In genomic region chr3:107236661-107237375, GRCh38 we compare ENCODE assay signal across 14 cellular contexts.
A peak's percentile ranks its signal among the peaks of the same experiment; 100 is the strongest.
DNase-seq lines count a peak whose midpoint lies in the region; ATAC-seq, FAIRE-seq and TF ChIP-seq lines count a peak whose summit lies in the region.
"Had no signal": no experiment of that assay in that cellular context is flagged by ENCODE, and none has a peak within 500 bp of the region (broad histone marks: within the 10 kb centered on the region; RNA-seq: fewer than 3 reads in every experiment).

No MANE protein-coding gene starts in this region.

- H3K9me3 ChIP-seq in SK-N-SH (no peaks in the 10 kb centered on the region), astrocyte (ENCODE audit: insufficient read depth, low read depth, low read length) (no peaks in the 10 kb centered on the region), tibial nerve (no peaks in the 10 kb centered on the region), T-helper 17 cell (ENCODE audit: control insufficient read depth, low read length, poor library complexity, severe bottlenecking) (no peaks in the 10 kb centered on the region)

- H3K27me3 ChIP-seq in SK-N-SH (ENCODE audit: insufficient read depth) (no peaks in the 10 kb centered on the region), astrocyte (ENCODE audit: insufficient read depth, low read length) (no peaks in the 10 kb centered on the region), layer of hippocampus (ENCODE audit: control insufficient read depth, insufficient read depth, low read length) (no peaks in the 10 kb centered on the region), tibial nerve (no peaks in the 10 kb centered on the region)

- H4K20me1 ChIP-seq in SK-N-SH (ENCODE audit: insufficient read depth): no peaks in the 10 kb centered on the region
- H4K20me1 ChIP-seq in astrocyte (ENCODE audit: insufficient read depth, low read length): no peaks in the 10 kb centered on the region

- no peaks in the 10 kb centered on the region for H3K9me2 ChIP-seq in SK-N-SH

- peaks cover 6% of the 10 kb centered on the region for H3K4me1 Mint-ChIP-seq in astrocyte (ENCODE audit: low read depth, unreplicated experiment)
- peaks cover 16% of the 10 kb centered on the region for H3K4me1 Mint-ChIP-seq in T-helper 17 cell

- no peak overlapping the region for H3K27ac Mint-ChIP-seq in astrocyte (ENCODE audit: unreplicated experiment)
- no peak overlapping the region for H3K27ac Mint-ChIP-seq in T-helper 17 cell
- H3K27ac Mint-ChIP-seq: activated B cell treated with CpG ODN at 0.5 μM for 24 hours; activated naive CD4-positive, alpha-beta T cell treated with anti-CD3 and anti-CD28 coated beads, Interleukin-2, amount 50 U/mL, for 72 hours; dendritic cell treated with granulocyte-macrophage colony-stimulating factor and Interleukin-4, amounts not matched to agents 40 ng/mL and 50 ng/mL, for 4 days; stimulated activated naive CD8-positive, alpha-beta T cell treated with anti-CD3 and anti-CD28 coated beads, Interleukin-15, amount 100 ng/mL, for 72 hours had no signal

- H3K36me3 ChIP-seq in SK-N-SH (replicated peaks in 1 of 2; ENCODE audit: control insufficient read depth in 1 of 2, insufficient read depth in 2 of 2, low read length in 1 of 2) (no peaks in the 10 kb centered on the region), astrocyte (ENCODE audit: insufficient read depth, low read length) (no peaks in the 10 kb centered on the region), tibial nerve (no peaks in the 10 kb centered on the region)

- no peaks in the 10 kb centered on the region for H3K9me3 Mint-ChIP-seq in astrocyte (ENCODE audit: unreplicated experiment)
- H3K9me3 Mint-ChIP-seq: activated B cell treated with CpG ODN at 0.5 μM for 24 hours; activated naive CD4-positive, alpha-beta T cell treated with anti-CD3 and anti-CD28 coated beads, Interleukin-2, amount 50 U/mL, for 72 hours; CD8-positive, alpha-beta memory T cell; dendritic cell treated with granulocyte-macrophage colony-stimulating factor and Interleukin-4, amounts not matched to agents 40 ng/mL and 50 ng/mL, for 4 days; stimulated activated naive CD8-positive, alpha-beta T cell treated with anti-CD3 and anti-CD28 coated beads, Interleukin-15, amount 100 ng/mL, for 72 hours had no signal

- no peak overlapping the region for H3K4me3 ChIP-seq in SK-N-SH (ENCODE audit: low read depth in 2 of 2, low read length in 1 of 2)
- H3K4me3 ChIP-seq in astrocyte (ENCODE audit: insufficient read depth, low read depth, low read length): no peak overlapping the region
- no peak overlapping the region for H3K4me3 ChIP-seq in tibial nerve

- DNase-seq in SK-N-SH: peak; percentile 32
- no peak for DNase-seq in astrocyte (ENCODE audit: low read depth)
- no peak for DNase-seq in tibial nerve (ENCODE audit: low spot score in 2 of 2)
- no peak for DNase-seq in T-helper 17 cell
- DNase-seq in NCI-H1417 (lab: John Stamatoyannopoulos, UW): no peak
- DNase-seq: activated B cell treated with CpG ODN at 0.5 μM for 24 hours; activated CD8-positive, alpha-beta memory T cell treated with anti-CD3 and anti-CD28 coated beads, Interleukin-2, amount 50 U/mL, for 4 hours; CD8-positive, alpha-beta memory T cell; stimulated activated naive CD8-positive, alpha-beta T cell treated with anti-CD3 and anti-CD28 coated beads, Interleukin-15, amount 100 ng/mL, for 72 hours had no signal

- peak overlapping the region; percentile 82 for H2AFZ ChIP-seq in SK-N-SH (ENCODE audit: low read depth)
- H2AFZ ChIP-seq in astrocyte (ENCODE audit: low read depth, low read length): peak overlapping the region; percentile 9

- no peak for TF ChIP-seq POLR2A in tibial nerve (IDR thresholded peaks at IDR 0.05)

- CTCF ChIA-PET in SK-N-SH (lab: Yijun Ruan, JAX): interaction anchor here (0.7 to 5.5 kb wide), 33 partner anchors 8 to 1316 kb away, joined by 3 to 53 read pairs (median 5); no protein-coding TSS in a partner anchor

- TF ChIP-seq CTCF in SK-N-SH (IDR thresholded peaks at IDR 0.05) (no peak), astrocyte (IDR thresholded peaks at IDR 0.05; ENCODE audit: insufficient read depth, low read depth, low read length) (no peak), tibial nerve (IDR thresholded peaks at IDR 0.05) (no peak)

- TF ChIP-seq EP300 in SK-N-SH (IDR thresholded peaks at IDR 0.05; ENCODE audit: borderline replicate concordance in 1 of 2, low read depth in 1 of 2, low read length in 1 of 2) (no peak), tibial nerve (IDR thresholded peaks at IDR 0.05) (no peak)

- POLR2A ChIA-PET in SK-N-SH (lab: Yijun Ruan, JAX): interaction anchor here (0.6 to 1.3 kb wide), 2 partner anchors 184 to 327 kb away, joined by 3 to 4 read pairs; no protein-coding TSS in a partner anchor

- H3K9ac ChIP-seq in SK-N-SH: no peak overlapping the region
- no peak overlapping the region for H3K9ac ChIP-seq in astrocyte (ENCODE audit: low read length)

- H3K4me2 ChIP-seq in SK-N-SH: peak overlapping the region; percentile 61; the same call in 1 of the 2 replicates
- no peak overlapping the region for H3K4me2 ChIP-seq in astrocyte (ENCODE audit: low read length)

- peaks cover 0 to 10% of the 10 kb centered on the region in 2 experiments; a peak in 2 of 4 replicates for H3K4me1 ChIP-seq in SK-N-SH (ENCODE audit: control insufficient read depth in 1 of 2, insufficient read depth in 2 of 2, low read depth in 1 of 2, low read length in 1 of 2)
- H3K4me1 ChIP-seq in astrocyte (ENCODE audit: insufficient read depth, low read length): no peaks in the 10 kb centered on the region
- H3K4me1 ChIP-seq in tibial nerve: peaks cover 0 to 49% (median 6%) of the 10 kb centered on the region in 4 donors

- no peak overlapping the region for H3K4me3 Mint-ChIP-seq in astrocyte (ENCODE audit: unreplicated experiment)
- H3K4me3 Mint-ChIP-seq in T-helper 17 cell: no peak overlapping the region
- H3K4me3 Mint-ChIP-seq: dendritic cell treated with granulocyte-macrophage colony-stimulating factor and Interleukin-4, amounts not matched to agents 40 ng/mL and 50 ng/mL, for 4 days had no signal

- H3K79me2 ChIP-seq in SK-N-SH (ENCODE audit: insufficient read depth): peaks cover 13% of the 10 kb centered on the region
- H3K79me2 ChIP-seq in astrocyte (ENCODE audit: insufficient read depth, low read length): peaks cover 14% of the 10 kb centered on the region

- no peaks in the 10 kb centered on the region for H3K36me3 Mint-ChIP-seq in astrocyte (ENCODE audit: low read depth, unreplicated experiment)
- no peaks in the 10 kb centered on the region for H3K36me3 Mint-ChIP-seq in T-helper 17 cell (ENCODE audit: low read depth)

- H3F3A ChIP-seq in SK-N-SH (replicated peaks; ENCODE audit: insufficient read depth): peaks cover 9% of the 10 kb centered on the region

- FAIRE-seq in astrocyte (lab: Jason Lieb, UNC): no peak

- no peak for TF ChIP-seq RAD21 in SK-N-SH (IDR thresholded peaks at IDR 0.05; ENCODE audit: low read length)

- no peaks in the 10 kb centered on the region for H3K27me3 Mint-ChIP-seq in astrocyte (ENCODE audit: low read depth, unreplicated experiment)
- peaks cover 43% of the 10 kb centered on the region for H3K27me3 Mint-ChIP-seq in T-helper 17 cell

- ATAC-seq in SK-N-SH treated with all-trans-retinoic acid at 6 μM for 48 hours (no peak), T-helper 17 cell (no peak), HG02678 (IDR thresholded peaks at IDR 0.05; ENCODE audit: unreplicated experiment) (no peak)

- peak overlapping the region in 1 of 2 experiments; percentile 62; a peak in 2 of 4 replicates for H3K27ac ChIP-seq in SK-N-SH (ENCODE audit: low read depth in 2 of 2, low read length in 1 of 2)
- no peak overlapping the region for H3K27ac ChIP-seq in astrocyte (ENCODE audit: low read depth, low read length)
- peak overlapping the region; percentile 83 for H3K27ac ChIP-seq in layer of hippocampus (ENCODE audit: low read depth, low read length)
- H3K27ac ChIP-seq in tibial nerve: peak overlapping the region; percentile 66 to 87 (median 79)

- WGBS in SK-N-SH (ENCODE audit: low lambda C conversion rate): 86% methylated on average over 4 of the region's 4 CpGs
- WGBS in tibial nerve, 2 donors: 85 to 89% methylated on average over 4 of the region's 4 CpGs

TF ChIP-seq in SK-N-SH, 30 proteins besides CTCF, POLR2A, EP300 and RAD21:
- TF ChIP-seq MEF2A (IDR thresholded peaks at IDR 0.05; ENCODE audit: borderline replicate concordance, low read depth) (no peak), GATA2 (CRISPR knock-in tag; IDR thresholded peaks at IDR 0.05) (0 out of 2 replicates have a peak, but pooled peaks have one; percentile 7), NRF1 (IDR thresholded peaks at IDR 0.05; ENCODE audit: low read depth, low read length) (no peak), JUND (IDR thresholded peaks at IDR 0.05) (no peak), TAF1 (IDR thresholded peaks at IDR 0.05; ENCODE audit: borderline replicate concordance, low read depth, low read length) (no peak)
TF ChIP-seq in SK-N-SH: peak in this region for 1.

TF ChIP-seq in SK-N-SH treated with all-trans-retinoic acid at 6 μM for 48 hours, 23 proteins besides CTCF, POLR2A, EP300 and RAD21 (continues in another document):
- TF ChIP-seq, protein P1, sequence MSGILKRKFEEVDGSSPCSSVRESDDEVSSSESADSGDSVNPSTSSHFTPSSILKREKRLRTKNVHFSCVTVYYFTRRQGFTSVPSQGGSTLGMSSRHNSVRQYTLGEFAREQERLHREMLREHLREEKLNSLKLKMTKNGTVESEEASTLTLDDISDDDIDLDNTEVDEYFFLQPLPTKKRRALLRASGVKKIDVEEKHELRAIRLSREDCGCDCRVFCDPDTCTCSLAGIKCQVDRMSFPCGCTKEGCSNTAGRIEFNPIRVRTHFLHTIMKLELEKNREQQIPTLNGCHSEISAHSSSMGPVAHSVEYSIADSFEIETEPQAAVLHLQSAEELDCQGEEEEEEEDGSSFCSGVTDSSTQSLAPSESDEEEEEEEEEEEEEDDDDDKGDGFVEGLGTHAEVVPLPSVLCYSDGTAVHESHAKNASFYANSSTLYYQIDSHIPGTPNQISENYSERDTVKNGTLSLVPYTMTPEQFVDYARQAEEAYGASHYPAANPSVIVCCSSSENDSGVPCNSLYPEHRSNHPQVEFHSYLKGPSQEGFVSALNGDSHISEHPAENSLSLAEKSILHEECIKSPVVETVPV (CRISPR knock-in tag; IDR thresholded peaks at IDR 0.05): no peak
- TF ChIP-seq GLIS3 (CRISPR knock-in tag; IDR thresholded peaks at IDR 0.05): no peak
- TF ChIP-seq BACH2 (CRISPR knock-in tag; IDR thresholded peaks at IDR 0.05; ENCODE audit: borderline replicate concordance): no peak
- no peak for TF ChIP-seq ZNF8 (CRISPR knock-in tag; IDR thresholded peaks at IDR 0.05)
- no peak for TF ChIP-seq TOX (CRISPR knock-in tag; IDR thresholded peaks at IDR 0.05; ENCODE audit: borderline replicate concordance)
- TF ChIP-seq, protein P2, sequence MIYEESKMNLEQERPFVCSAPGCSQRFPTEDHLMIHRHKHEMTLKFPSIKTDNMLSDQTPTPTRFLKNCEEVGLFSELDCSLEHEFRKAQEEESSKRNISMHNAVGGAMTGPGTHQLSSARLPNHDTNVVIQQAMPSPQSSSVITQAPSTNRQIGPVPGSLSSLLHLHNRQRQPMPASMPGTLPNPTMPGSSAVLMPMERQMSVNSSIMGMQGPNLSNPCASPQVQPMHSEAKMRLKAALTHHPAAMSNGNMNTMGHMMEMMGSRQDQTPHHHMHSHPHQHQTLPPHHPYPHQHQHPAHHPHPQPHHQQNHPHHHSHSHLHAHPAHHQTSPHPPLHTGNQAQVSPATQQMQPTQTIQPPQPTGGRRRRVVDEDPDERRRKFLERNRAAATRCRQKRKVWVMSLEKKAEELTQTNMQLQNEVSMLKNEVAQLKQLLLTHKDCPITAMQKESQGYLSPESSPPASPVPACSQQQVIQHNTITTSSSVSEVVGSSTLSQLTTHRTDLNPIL (CRISPR knock-in tag; IDR thresholded peaks at IDR 0.05; ENCODE audit: low read depth): no peak
